33 cellular contexts compared by ENCODE assay signal in the genomic region with DNA sequence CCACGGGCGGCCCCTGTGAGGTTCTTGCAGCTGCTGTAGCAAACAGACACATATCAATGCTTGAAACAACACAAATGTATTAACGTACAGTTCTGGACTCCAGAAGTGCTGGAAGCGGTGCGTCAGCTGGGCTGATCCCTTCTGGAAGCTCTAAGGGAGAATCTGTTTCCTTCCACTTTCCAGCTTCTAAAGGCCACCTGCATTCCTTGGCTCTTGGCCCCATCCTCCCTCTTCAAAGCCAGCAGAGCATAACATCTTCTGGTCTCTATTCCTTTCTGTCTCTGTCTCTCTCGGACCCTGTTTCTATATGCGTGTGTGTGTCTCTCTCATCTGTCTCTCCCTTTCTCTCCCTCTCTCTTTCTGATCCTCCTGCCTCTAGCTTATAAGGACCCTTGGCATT.
"Had no signal": no experiment of that assay in that cellular context is flagged by ENCODE, and none has a peak within 500 bp of the region (broad histone marks: within the 10 kb centered on the region; RNA-seq: fewer than 3 reads in every experiment).

No MANE protein-coding gene starts in this region.

- H3K36me3 ChIP-seq: ascending aorta, breast epithelium, cardiac muscle cell, esophagus muscularis mucosa, gastrocnemius medialis, WERI-Rb-1 had no signal

- H3K27ac Mint-ChIP-seq: activated B cell treated with CpG ODN at 0.5 μM for 24 hours; activated CD8-positive, alpha-beta T cell treated with anti-CD3 and anti-CD28 coated beads for 36 hours; activated naive CD4-positive, alpha-beta T cell treated with anti-CD3 and anti-CD28 coated beads, Interleukin-2, amount 10 ng/mL, durations not matched to agents 7 days and 5 days; activated naive CD4-positive, alpha-beta T cell treated with anti-CD3 and anti-CD28 coated beads, Interleukin-2, amount 50 U/mL, for 72 hours; activated naive CD8-positive, alpha-beta T cell treated with anti-CD3 and anti-CD28 coated beads, Interleukin-2, amount 10 ng/mL, durations not matched to agents 7 days and 5 days; activated T-helper 2 cell treated with anti-CD3 and anti-CD28 coated beads, Interferon-gamma antibody, Interleukin-2, Interleukin-4, amounts not matched to agents 10 μg/mL and 5 μg/mL and 100 μg/mL, durations not matched to agents 14 hours and 24 hours and 36 hours; brain; dendritic cell treated with granulocyte-macrophage colony-stimulating factor and Interleukin-4, amounts not matched to agents 40 ng/mL and 50 ng/mL, for 4 days; endodermal cell; T-helper 17 cell; T-helper 2 cell treated with Interferon-gamma antibody and Interleukin-4, amounts not matched to agents 5 μg/mL and 100 μg/mL, for 36 hours had no signal

- H3K9me3 Mint-ChIP-seq: activated naive CD4-positive, alpha-beta T cell treated with anti-CD3 and anti-CD28 coated beads, Interleukin-2, amount 50 U/mL, for 72 hours; activated naive CD8-positive, alpha-beta T cell treated with anti-CD3 and anti-CD28 coated beads, Interleukin-2, amount 10 ng/mL, durations not matched to agents 7 days and 5 days had no signal

- DNase-seq: activated B cell treated with CpG ODN at 0.5 μM for 24 hours; activated CD4-positive, alpha-beta T cell treated with anti-CD3 and anti-CD28 coated beads for 48 hours; activated CD4-positive, alpha-beta T cell treated with anti-CD3 and anti-CD28 coated beads, Interleukin-2, amount 50 U/mL, for 1 hour; activated CD4-positive, alpha-beta T cell treated with anti-CD3 and anti-CD28 coated beads, Interleukin-2, amount 50 U/mL, for 48 hours; activated CD8-positive, alpha-beta memory T cell treated with anti-CD3 and anti-CD28 coated beads for 24 hours; activated CD8-positive, alpha-beta T cell treated with anti-CD3 and anti-CD28 coated beads for 36 hours; activated effector memory CD4-positive, alpha-beta T cell treated with anti-CD3 and anti-CD28 coated beads, Interleukin-2, amount 50 U/mL, for 16 hours; activated naive CD4-positive, alpha-beta T cell treated with anti-CD3 and anti-CD28 coated beads, Interleukin-2, amount 10 ng/mL, durations not matched to agents 7 days and 5 days; activated naive CD8-positive, alpha-beta T cell treated with anti-CD3 and anti-CD28 coated beads, Interleukin-2, amount 10 ng/mL, durations not matched to agents 7 days and 5 days; activated T-cell treated with anti-CD3 and anti-CD28 coated beads, Interleukin-2, amount 50 U/mL, for 4 hours; central memory CD4-positive, alpha-beta T cell; cerebellar nuclear complex; dorsolateral prefrontal cortex; effector memory CD4-positive, alpha-beta T cell; endodermal cell; erythroblast; foreskin keratinocyte; gastrocnemius medialis; glutamatergic neuron; T-helper 1 cell; T-helper 17 cell; T1000; WERI-Rb-1 had no signal

- H3K27ac ChIP-seq: ascending aorta, breast epithelium, cardiac muscle cell, coronary artery, dorsolateral prefrontal cortex, esophagus muscularis mucosa, foreskin keratinocyte, gastrocnemius medialis, WERI-Rb-1 had no signal

- H3K4me3 Mint-ChIP-seq: activated B cell treated with CpG ODN at 0.5 μM for 24 hours; activated CD8-positive, alpha-beta T cell treated with anti-CD3 and anti-CD28 coated beads for 36 hours; activated naive CD4-positive, alpha-beta T cell treated with anti-CD3 and anti-CD28 coated beads, Interleukin-2, amount 10 ng/mL, durations not matched to agents 7 days and 5 days; activated naive CD8-positive, alpha-beta T cell treated with anti-CD3 and anti-CD28 coated beads, Interleukin-2, amount 10 ng/mL, durations not matched to agents 7 days and 5 days; activated T-cell treated with anti-CD3 and anti-CD28 coated beads, Interleukin-2, amount 50 U/mL, for 4 hours; brain; dendritic cell treated with granulocyte-macrophage colony-stimulating factor and Interleukin-4, amounts not matched to agents 40 ng/mL and 50 ng/mL, for 4 days; endodermal cell; T-helper 17 cell; T-helper 2 cell treated with Interferon-gamma antibody and Interleukin-4, amounts not matched to agents 5 μg/mL and 100 μg/mL, for 36 hours had no signal

- H3K4me3 ChIP-seq: ascending aorta, breast epithelium, cardiac muscle cell, coronary artery, dorsolateral prefrontal cortex, esophagus muscularis mucosa, gastrocnemius medialis had no signal

- H3K9me3 ChIP-seq: ascending aorta, gastrocnemius medialis had no signal

- H3K36me3 Mint-ChIP-seq: activated naive CD4-positive, alpha-beta T cell treated with anti-CD3 and anti-CD28 coated beads, Interleukin-2, amount 10 ng/mL, durations not matched to agents 7 days and 5 days; activated naive CD4-positive, alpha-beta T cell treated with anti-CD3 and anti-CD28 coated beads, Interleukin-2, amount 50 U/mL, for 72 hours; activated naive CD8-positive, alpha-beta T cell treated with anti-CD3 and anti-CD28 coated beads, Interleukin-2, amount 10 ng/mL, durations not matched to agents 7 days and 5 days; brain had no signal

- H3K27me3 Mint-ChIP-seq: activated B cell treated with CpG ODN at 0.5 μM for 24 hours; activated CD8-positive, alpha-beta T cell treated with anti-CD3 and anti-CD28 coated beads for 36 hours; T-helper 17 cell had no signal

- H3K27me3 ChIP-seq: ascending aorta, breast epithelium, cardiac muscle cell, dorsolateral prefrontal cortex, esophagus muscularis mucosa, gastrocnemius medialis had no signal

- H3K4me1 ChIP-seq: breast epithelium, foreskin keratinocyte had no signal
